ENCODE assay signal across 8 cellular contexts in the genomic region with DNA sequence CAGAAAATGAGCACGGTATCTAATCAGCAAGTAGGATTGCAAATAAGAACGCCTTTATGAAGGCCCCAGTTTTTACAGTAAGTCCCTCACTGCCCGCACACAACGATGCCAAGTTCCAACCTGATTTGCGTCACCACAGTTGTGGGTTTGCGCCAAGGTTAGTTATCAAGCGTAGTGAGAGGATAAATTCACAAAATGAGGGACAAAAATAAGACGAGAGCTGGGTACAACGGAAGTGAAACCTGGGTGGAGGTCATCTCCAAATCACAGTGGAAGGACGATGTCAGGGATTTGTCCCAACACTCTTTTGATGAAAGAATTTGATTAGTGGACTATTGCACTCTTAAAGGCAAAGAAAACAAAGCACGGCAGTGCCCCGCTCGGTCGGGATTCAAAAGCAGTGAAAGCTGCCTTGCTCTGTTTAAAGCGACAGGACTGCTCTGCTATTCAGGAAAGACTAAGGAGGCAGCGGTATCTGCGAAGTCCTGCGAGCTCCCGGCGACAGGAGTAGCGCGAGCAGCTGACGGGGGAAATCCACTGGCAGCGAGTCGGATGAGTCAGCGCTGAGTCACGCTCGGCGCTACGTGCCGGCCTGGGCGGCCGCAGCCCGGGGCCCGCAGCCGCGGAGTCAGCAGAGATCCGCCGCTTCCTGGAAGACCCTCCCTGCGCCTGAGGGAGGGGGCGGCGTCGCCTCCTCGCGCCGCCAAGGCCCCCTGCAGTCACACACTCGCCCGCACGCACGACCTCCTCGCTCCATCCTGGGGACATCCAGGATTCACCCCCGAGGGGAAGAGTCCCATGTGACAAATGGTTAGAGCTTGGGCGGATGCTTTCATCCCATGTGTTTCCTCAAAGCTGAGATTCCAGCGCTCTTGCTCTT.
DNase-seq lines count a peak whose midpoint lies in the region; ATAC-seq and TF ChIP-seq lines count a peak whose summit lies in the region.

No MANE protein-coding gene starts in this region.

- H3K27ac Mint-ChIP-seq in stimulated activated naive CD8-positive, alpha-beta T cell treated with anti-CD3 and anti-CD28 coated beads, Interleukin-15, amount 100 ng/mL, for 72 hours, result peak overlapping the region; percentile 94 to 97

- peaks cover 18% of the 10 kb centered on the region for H3K4me1 ChIP-seq in DND-41 (ENCODE audit: insufficient read depth, low read length)
- peaks cover 55% of the 10 kb centered on the region for H3K4me1 ChIP-seq in KMS-11 (ENCODE audit: low read depth, poor library complexity, severe bottlenecking)

- H2AFZ ChIP-seq in DND-41 (ENCODE audit: low read depth, low read length), result peak overlapping the region; percentile 46
- H2AFZ ChIP-seq in KMS-11 (ENCODE audit: low read depth), result peak overlapping the region; percentile 77
- H2AFZ ChIP-seq in neural cell (ENCODE audit: low read depth, low read length), result peak overlapping the region; percentile 23

- peaks cover 6% of the 10 kb centered on the region for H3K27me3 ChIP-seq in DND-41 (ENCODE audit: insufficient read depth, low read length, poor library complexity)
- no peaks in the 10 kb centered on the region for H3K27me3 ChIP-seq in KMS-11 (ENCODE audit: insufficient read depth, low read depth)
- no peaks in the 10 kb centered on the region for H3K27me3 ChIP-seq in neural cell (ENCODE audit: insufficient read depth, low read depth, low read length)

- DNase-seq in DND-41 (peak; percentile 85), RWPE1 (ENCODE audit: low spot score) (peak; percentile 99), activated gamma-delta T cell (lab: John Stamatoyannopoulos, UW) (peak; percentile 78), fibroblast of villous mesenchyme (ENCODE audit: low read depth) (peak; percentile 97)
- DNase-seq in stimulated activated naive CD8-positive, alpha-beta T cell treated with anti-CD3 and anti-CD28 coated beads, Interleukin-15, amount 100 ng/mL, for 72 hours, result peak; percentile 82 to 91

- H3F3A ChIP-seq in neural cell (ENCODE audit: insufficient read depth, low read length, poor library complexity, severe bottlenecking), result no peaks in the 10 kb centered on the region

- H3K4me2 ChIP-seq in DND-41 (ENCODE audit: insufficient read depth, low read length) (peak overlapping the region; percentile 81), KMS-11 (peak overlapping the region; percentile 98), neural cell (ENCODE audit: low read length) (peak overlapping the region; percentile 64)

- no peaks in the 10 kb centered on the region; the same call in 1 of the 2 replicates for H4K20me1 ChIP-seq in DND-41 (ENCODE audit: insufficient read depth, low read length)
- H4K20me1 ChIP-seq in KMS-11 (ENCODE audit: insufficient read depth), result no peaks in the 10 kb centered on the region
- H4K20me1 ChIP-seq in neural cell (ENCODE audit: insufficient read depth), result no peaks in the 10 kb centered on the region

- TF ChIP-seq RAD21 in neural cell (conservative IDR thresholded peaks at IDR 0.05), result peak; percentile 26

- CTCF ChIA-PET in RWPE1 (lab: Yijun Ruan, JAX), result interaction anchor here (0.7 to 1.4 kb wide), 5 partner anchors 10 to 349 kb away, joined by 3 to 5 read pairs (median 3); no protein-coding TSS in a partner anchor

- no peaks in the 10 kb centered on the region for H3K79me2 ChIP-seq in DND-41 (ENCODE audit: insufficient read depth, low read length)
- no peaks in the 10 kb centered on the region for H3K79me2 ChIP-seq in KMS-11 (ENCODE audit: insufficient read depth, low read depth)
- H3K79me2 ChIP-seq in neural cell (replicated peaks; ENCODE audit: insufficient read depth, low read length), result no peaks in the 10 kb centered on the region

- ATAC-seq in DND-41 (ENCODE audit: insufficient read depth, low read depth) (peak; percentile 97), GM21737 (IDR thresholded peaks at IDR 0.05; ENCODE audit: unreplicated experiment) (peak; percentile 96)
- ATAC-seq in stimulated activated naive CD8-positive, alpha-beta T cell treated with anti-CD3 and anti-CD28 coated beads, Interleukin-15, amount 100 ng/mL, for 72 hours, result peak; percentile 92

- H3K4me3 Mint-ChIP-seq in stimulated activated naive CD8-positive, alpha-beta T cell treated with anti-CD3 and anti-CD28 coated beads, Interleukin-15, amount 100 ng/mL, for 72 hours, result peak overlapping the region; percentile 89 to 90

- peak overlapping the region; percentile 9; the same call in 1 of the 2 replicates for H3K27ac ChIP-seq in DND-41 (ENCODE audit: low read length)
- peak overlapping the region; percentile 89 for H3K27ac ChIP-seq in KMS-11
- H3K27ac ChIP-seq in RWPE1, result peak overlapping the region; percentile 96
- H3K27ac ChIP-seq in neural cell (ENCODE audit: low read length), result peak overlapping the region; percentile 15

- no peak for TF ChIP-seq CTCF in DND-41 (IDR thresholded peaks at IDR 0.05; ENCODE audit: borderline replicate concordance, extremely low read depth, low read length, poor library complexity, severe bottlenecking)
- TF ChIP-seq CTCF in KMS-11 (conservative IDR thresholded peaks at IDR 0.05; ENCODE audit: low read depth, low read length), result no peak
- no peak for TF ChIP-seq CTCF in RWPE1 (conservative IDR thresholded peaks at IDR 0.05; ENCODE audit: low read depth)
- TF ChIP-seq CTCF in fibroblast of villous mesenchyme (IDR thresholded peaks at IDR 0.05; ENCODE audit: insufficient read depth, low read depth, low read length), result no peak
- TF ChIP-seq CTCF in neural cell (IDR thresholded peaks at IDR 0.05; ENCODE audit: poor library complexity, severe bottlenecking), result no peak

- peaks cover 41% of the 10 kb centered on the region for H3K4me1 Mint-ChIP-seq in stimulated activated naive CD8-positive, alpha-beta T cell treated with anti-CD3 and anti-CD28 coated beads, Interleukin-15, amount 100 ng/mL, for 72 hours

- H3K4me3 ChIP-seq in DND-41 (ENCODE audit: low read depth in 1 of 2, low read length in 2 of 2), result peak overlapping the region; percentile 9 to 55; a peak in 3 of 4 replicates
- no peak overlapping the region for H3K4me3 ChIP-seq in KMS-11 (IDR thresholded peaks at IDR 0.05; ENCODE audit: insufficient read depth, low read depth, low read length)
- peak overlapping the region; percentile 63 for H3K4me3 ChIP-seq in fibroblast of villous mesenchyme (ENCODE audit: low read depth, low read length)
- peak overlapping the region; percentile 68 for H3K4me3 ChIP-seq in neural cell (ENCODE audit: low read length)

- H3K9ac ChIP-seq in DND-41 (ENCODE audit: low read depth, low read length) (peak overlapping the region; percentile 49), KMS-11 (peak overlapping the region; percentile 86), neural cell (ENCODE audit: low read length) (peak overlapping the region; percentile 56)

- TF ChIP-seq EP300 in neural cell (conservative IDR thresholded peaks at IDR 0.05; ENCODE audit: poor library complexity, severe bottlenecking), result no peak

- H3K9me3 ChIP-seq in DND-41 (ENCODE audit: insufficient read depth, low read length, severe bottlenecking), result no peaks in the 10 kb centered on the region
- H3K9me3 ChIP-seq in neural cell (ENCODE audit: low read length), result no peaks in the 10 kb centered on the region

- no peaks in the 10 kb centered on the region for H3K9me2 ChIP-seq in neural cell (ENCODE audit: insufficient read depth, low read length)

- H3K9me3 Mint-ChIP-seq in stimulated activated naive CD8-positive, alpha-beta T cell treated with anti-CD3 and anti-CD28 coated beads, Interleukin-15, amount 100 ng/mL, for 72 hours, result peaks cover 23 to 24% of the 10 kb centered on the region in 2 donors

- peaks cover 9% of the 10 kb centered on the region for H3K27me3 Mint-ChIP-seq in stimulated activated naive CD8-positive, alpha-beta T cell treated with anti-CD3 and anti-CD28 coated beads, Interleukin-15, amount 100 ng/mL, for 72 hours

- H3K36me3 ChIP-seq in DND-41 (ENCODE audit: insufficient read depth, low read length) (no peaks in the 10 kb centered on the region), KMS-11 (ENCODE audit: insufficient read depth) (no peaks in the 10 kb centered on the region), neural cell (ENCODE audit: insufficient read depth, low read length) (no peaks in the 10 kb centered on the region)

- POLR2A ChIA-PET in RWPE1 (lab: Yijun Ruan, JAX; ENCODE audit: low non-redundant PET), result interaction anchor here (1.3 to 1.5 kb wide), 2 partner anchors 11 to 103 kb away, joined by 3 to 4 read pairs; partner anchors contain the start of gene ARRDC3

TF ChIP-seq in neural cell, 6 proteins besides CTCF, POLR2A, EP300 and RAD21:
- TF ChIP-seq REST (IDR thresholded peaks at IDR 0.05; ENCODE audit: borderline replicate concordance) (no peak), SMC3 (conservative IDR thresholded peaks at IDR 0.05; ENCODE audit: poor library complexity) (peak; percentile 39), POLR2AphosphoS5 (IDR thresholded peaks at IDR 0.05) (no peak), TAF1 (IDR thresholded peaks at IDR 0.05; ENCODE audit: low read depth) (peak; percentile 53), MXI1 (conservative IDR thresholded peaks at IDR 0.05; ENCODE audit: poor library complexity, severe bottlenecking) (peak; percentile 82)

Comparison
In these comparisons a context has a peak if more than half of its experiments do, and no peak if none do; other contexts are left out.
1. H2AFZ ChIP-seq: peak in every context shown above with its lines; median percentile 77 in KMS-11; 46 in DND-41; 23 in neural cell.
2. H3K27ac ChIP-seq: peak in every context shown above with its lines; median percentile 96 in RWPE1; 89 in KMS-11; 15 in neural cell; 9 in DND-41.